In the genomic region with DNA sequence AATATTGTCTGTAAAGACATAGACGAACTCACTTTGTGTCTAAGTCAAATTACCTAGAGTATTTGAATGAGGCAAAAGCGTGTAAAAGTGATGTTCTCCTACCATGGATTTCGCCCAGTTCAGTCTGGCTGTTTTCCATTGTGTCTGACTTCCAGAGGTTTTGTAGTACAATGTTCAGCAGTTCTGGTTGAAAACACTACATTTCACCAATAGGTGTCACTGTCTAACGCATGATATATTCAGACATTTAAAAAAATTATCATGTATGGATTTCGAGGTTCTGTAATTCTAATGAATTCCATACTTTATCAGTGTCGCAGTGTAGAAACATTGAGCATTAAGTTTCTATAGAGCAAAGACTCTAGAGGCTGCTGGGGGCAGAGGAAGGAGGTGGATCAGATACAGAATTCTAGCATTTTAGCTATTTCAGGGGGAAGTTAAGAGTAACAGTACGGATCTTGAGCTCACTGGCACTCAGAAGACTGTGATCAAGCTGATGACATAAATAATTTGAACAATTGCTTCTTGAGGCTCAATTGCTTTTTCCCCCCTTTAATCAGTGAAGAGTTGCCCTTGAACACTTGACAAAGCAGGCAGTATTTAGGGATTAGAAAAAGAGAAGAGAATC, we compare ENCODE assay signal across 7 cellular contexts.
DNase-seq lines count a peak whose midpoint lies in the region; ATAC-seq and TF ChIP-seq lines count a peak whose summit lies in the region.

No MANE protein-coding gene starts in this region.

- intact Hi-C loops in right lobe of liver (cut with DNase I), result no loop called here

- H3K4me1 ChIP-seq in right lobe of liver, result no peaks in the 10 kb centered on the region

- WGBS in right lobe of liver (ENCODE audit: insufficient coverage, low coverage, low lambda C conversion rate, missing lambda C conversion rate), result 8% methylated on average over 7 of the region's 7 CpGs

- TF ChIP-seq CTCF in GM10266 (IDR thresholded peaks at IDR 0.05; ENCODE audit: control insufficient read depth, insufficient read depth, low read depth, missing control alignments) (peak; percentile 64), right lobe of liver (IDR thresholded peaks at IDR 0.05) (peak; percentile 56 to 78 (median 70))

- H3K27ac ChIP-seq in right lobe of liver, result no peak overlapping the region

- peak; percentile 60 for ATAC-seq in HG03159 (IDR thresholded peaks at IDR 0.05; ENCODE audit: unreplicated experiment)
- peak; percentile 90 to 95 (median 94) for ATAC-seq in right lobe of liver
- no peak for ATAC-seq in activated CD4-positive, CD25-positive, alpha-beta regulatory T cell treated with anti-CD3 and anti-CD28 coated beads, Interleukin-2, amount 50 U/mL, for 24 hours

- H3K36me3 ChIP-seq in right lobe of liver, result no peaks in the 10 kb centered on the region

- DNase-seq in GM10266 (ENCODE audit: extremely low spot score), result peak; percentile 12
- DNase-seq in NCI-H526 treated with DMSO at 0.1 percent for 48 hours (lab: John Stamatoyannopoulos, UW), result peak; percentile 41
- DNase-seq in dedifferentiated amniotic fluid mesenchymal stem cell (ENCODE audit: extremely low spot score), result peak; percentile 86
- peak in 1 of 3 donors; percentile 48 for DNase-seq in right lobe of liver
- DNase-seq in cerebellar nuclear complex (lab: John Stamatoyannopoulos, UW), result no peak

- no peaks in the 10 kb centered on the region for H3K9me3 ChIP-seq in right lobe of liver

- H3K27me3 ChIP-seq in right lobe of liver, result no peaks in the 10 kb centered on the region

- no peak overlapping the region for H3K4me3 ChIP-seq in right lobe of liver

- no peak for TF ChIP-seq POLR2A in right lobe of liver (IDR thresholded peaks at IDR 0.05)

Comparison
In these comparisons a context has a peak if more than half of its experiments do, and no peak if none do; other contexts are left out.
1. DNase-seq: peak in GM10266 (single experiment), NCI-H526 treated with DMSO at 0.1 percent for 48 hours (single experiment) and dedifferentiated amniotic fluid mesenchymal stem cell (single experiment); none in cerebellar nuclear complex (0 of 2).
2. ATAC-seq: peak in HG03159 (single experiment) and right lobe of liver (4 of 4); none in activated CD4-positive, CD25-positive, alpha-beta regulatory T cell treated with anti-CD3 and anti-CD28 coated beads, Interleukin-2, amount 50 U/mL, for 24 hours (0 of 2).